ENCODE assay signal across 8 cellular contexts in the genomic region with DNA sequence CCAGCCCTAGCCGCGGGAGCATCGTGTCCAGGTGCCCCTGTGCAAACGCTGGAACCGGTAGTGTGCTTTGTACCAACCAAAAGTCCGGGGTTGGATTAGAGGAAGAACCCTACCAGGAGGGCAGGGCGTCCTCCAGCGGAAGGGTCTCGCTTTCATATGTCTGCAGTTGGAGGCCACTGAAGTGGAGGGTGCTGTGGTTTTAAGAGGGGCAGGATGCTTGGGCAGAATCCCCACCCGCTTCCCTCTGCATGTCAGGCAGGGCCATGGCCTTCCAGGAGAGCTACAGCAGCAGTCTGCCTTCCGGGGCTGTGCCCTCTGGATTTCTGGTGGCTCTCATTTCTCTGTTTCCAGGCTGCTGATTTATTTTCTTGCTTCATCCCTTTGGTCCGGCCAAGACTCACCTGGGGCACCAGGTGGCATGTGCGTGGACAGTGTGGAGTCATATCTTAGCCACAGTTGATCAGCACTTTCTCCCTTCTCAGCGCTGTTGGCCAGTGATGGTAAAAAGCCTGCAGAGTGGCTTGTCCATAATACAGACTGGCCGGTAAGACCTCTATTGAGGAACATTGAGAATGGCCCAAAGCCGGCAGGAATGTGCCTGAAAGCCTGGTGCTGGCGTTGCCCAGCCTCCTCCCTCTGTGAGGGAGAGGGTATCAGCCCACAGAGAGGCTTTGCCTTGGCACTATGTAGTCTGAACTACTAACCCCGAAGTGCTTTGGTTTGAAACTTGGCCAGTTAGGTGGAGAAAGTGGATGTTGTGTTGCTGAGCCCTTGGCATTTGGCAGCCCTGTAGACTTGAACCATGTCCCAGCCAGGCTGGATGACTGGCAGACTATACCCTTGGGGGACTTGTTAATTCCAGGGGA. TPM values are rescaled to one million over a fixed set of nuclear protein-coding genes. Genes with fewer than 3 reads are reported as not detected.
DNase-seq lines count a peak whose midpoint lies in the region; ATAC-seq, FAIRE-seq and TF ChIP-seq lines count a peak whose summit lies in the region.

No MANE protein-coding gene starts in this region.

- 42% methylated on average over 18 of the region's 18 CpGs for WGBS in thymus

- H3K9ac ChIP-seq in astrocyte (ENCODE audit: low read length): peak overlapping the region; percentile 63

- FAIRE-seq in astrocyte (lab: Jason Lieb, UNC): no peak

- no peaks in the 10 kb centered on the region for H3K36me3 Mint-ChIP-seq in activated T-cell treated with anti-CD3 and anti-CD28 coated beads, Interleukin-2, amount 50 U/mL, for 4 hours (ENCODE audit: insufficient read depth)
- H3K36me3 Mint-ChIP-seq in astrocyte (ENCODE audit: low read depth, unreplicated experiment): no peaks in the 10 kb centered on the region

- no peaks in the 10 kb centered on the region for H3K36me3 ChIP-seq in astrocyte (ENCODE audit: insufficient read depth, low read length)
- no peaks in the 10 kb centered on the region for H3K36me3 ChIP-seq in kidney epithelial cell (ENCODE audit: control insufficient read depth, insufficient read depth, low read length)
- H3K36me3 ChIP-seq in thymus (ENCODE audit: control insufficient read depth, insufficient read depth): no peaks in the 10 kb centered on the region

- H3K4me3 Mint-ChIP-seq in activated T-cell treated with anti-CD3 and anti-CD28 coated beads, Interleukin-2, amount 50 U/mL, for 4 hours: peak overlapping the region; percentile 57
- H3K4me3 Mint-ChIP-seq in astrocyte (ENCODE audit: unreplicated experiment): peak overlapping the region; percentile 90

- H3K9me3 Mint-ChIP-seq in activated T-cell treated with anti-CD3 and anti-CD28 coated beads, Interleukin-2, amount 50 U/mL, for 4 hours: no peaks in the 10 kb centered on the region
- no peaks in the 10 kb centered on the region for H3K9me3 Mint-ChIP-seq in astrocyte (ENCODE audit: unreplicated experiment)

- peaks cover 58% of the 10 kb centered on the region for H3K79me2 ChIP-seq in astrocyte (ENCODE audit: insufficient read depth, low read length)

- H3K27me3 ChIP-seq in astrocyte (ENCODE audit: insufficient read depth, low read length): no peaks in the 10 kb centered on the region
- no peaks in the 10 kb centered on the region for H3K27me3 ChIP-seq in kidney epithelial cell (ENCODE audit: control insufficient read depth, insufficient read depth, low read length)
- H3K27me3 ChIP-seq in thymus (ENCODE audit: control insufficient read depth, insufficient read depth): peaks cover 52% of the 10 kb centered on the region

- no peak for ATAC-seq in activated T-cell treated with anti-CD3 and anti-CD28 coated beads, Interleukin-2, amount 50 U/mL, for 4 hours

- peak overlapping the region; percentile 95 for H3K4me2 ChIP-seq in astrocyte (ENCODE audit: low read length)

- peaks cover 18% of the 10 kb centered on the region for H3K4me1 ChIP-seq in astrocyte (ENCODE audit: insufficient read depth, low read length)
- H3K4me1 ChIP-seq in thymus (ENCODE audit: control insufficient read depth, insufficient read depth, low read length): no peaks in the 10 kb centered on the region

- no peaks in the 10 kb centered on the region for H3K9me3 ChIP-seq in astrocyte (ENCODE audit: insufficient read depth, low read depth, low read length)
- no peaks in the 10 kb centered on the region for H3K9me3 ChIP-seq in thymus (ENCODE audit: control insufficient read depth)

- no peak for TF ChIP-seq CTCF in astrocyte (IDR thresholded peaks at IDR 0.05; ENCODE audit: insufficient read depth, low read depth, low read length)
- TF ChIP-seq CTCF in kidney epithelial cell (IDR thresholded peaks at IDR 0.05; ENCODE audit: insufficient read depth, low read length, poor library complexity, severe bottlenecking): peak; percentile 31

- H3K4me3 ChIP-seq in astrocyte (ENCODE audit: insufficient read depth, low read depth, low read length) (peak overlapping the region; percentile 61), kidney epithelial cell (ENCODE audit: low read depth, low read length) (peak overlapping the region; percentile 72), thymus (ENCODE audit: low read length) (peak overlapping the region; percentile 43)

- peaks cover 55% of the 10 kb centered on the region for H3K27me3 Mint-ChIP-seq in activated T-cell treated with anti-CD3 and anti-CD28 coated beads, Interleukin-2, amount 50 U/mL, for 4 hours (ENCODE audit: low read depth)
- no peaks in the 10 kb centered on the region for H3K27me3 Mint-ChIP-seq in astrocyte (ENCODE audit: low read depth, unreplicated experiment)

- peaks cover 8% of the 10 kb centered on the region for H3K4me1 Mint-ChIP-seq in activated T-cell treated with anti-CD3 and anti-CD28 coated beads, Interleukin-2, amount 50 U/mL, for 4 hours (ENCODE audit: low read depth)
- peaks cover 26% of the 10 kb centered on the region for H3K4me1 Mint-ChIP-seq in astrocyte (ENCODE audit: low read depth, unreplicated experiment)

- H4K20me1 ChIP-seq in astrocyte (ENCODE audit: insufficient read depth, low read length): peaks cover 57% of the 10 kb centered on the region

- H3K27ac Mint-ChIP-seq in astrocyte (ENCODE audit: unreplicated experiment): peak overlapping the region; percentile 58

- H3K27ac ChIP-seq in astrocyte (ENCODE audit: low read depth, low read length): no peak overlapping the region
- H3K27ac ChIP-seq in thymus (ENCODE audit: low read depth): no peak overlapping the region

- H2AFZ ChIP-seq in astrocyte (ENCODE audit: low read depth, low read length): peak overlapping the region; percentile 96

- no peak for DNase-seq in activated T-cell treated with anti-CD3 and anti-CD28 coated beads, Interleukin-2, amount 50 U/mL, for 4 hours
- DNase-seq in activated T-cell treated with anti-CD3 and anti-CD28 coated beads, Interleukin-2, amount 50 U/mL, for 1 hour: no peak
- DNase-seq in astrocyte (ENCODE audit: low read depth) (no peak), kidney epithelial cell (ENCODE audit: low read depth) (no peak), middle frontal gyrus (ENCODE audit: extremely low spot score, low spot score) (no peak), GDM1 (lab: John Stamatoyannopoulos, UW) (no peak), NCI-H2196 (lab: John Stamatoyannopoulos, UW; ENCODE audit: unreplicated experiment) (no peak)

RNA-seq across cellular contexts. Expression of gene AGAP1, which starts 1.8 kb away (rescaled TPM):
- total RNA-seq in activated T-cell treated with anti-CD3 and anti-CD28 coated beads, Interleukin-2, amount 50 U/mL, for 4 hours: 1 to 10 TPM; 1.9 to 2.6 (median 2.1) TPM
- total RNA-seq in astrocyte (37.3 and 39.4 TPM in 2 replicates), kidney epithelial cell (33.7 and 42.0 TPM in 2 replicates)
- polyA plus RNA-seq in thymus: 3.0 TPM
